Comparison of ENCODE assay signal across 2 cellular contexts in the genomic region with DNA sequence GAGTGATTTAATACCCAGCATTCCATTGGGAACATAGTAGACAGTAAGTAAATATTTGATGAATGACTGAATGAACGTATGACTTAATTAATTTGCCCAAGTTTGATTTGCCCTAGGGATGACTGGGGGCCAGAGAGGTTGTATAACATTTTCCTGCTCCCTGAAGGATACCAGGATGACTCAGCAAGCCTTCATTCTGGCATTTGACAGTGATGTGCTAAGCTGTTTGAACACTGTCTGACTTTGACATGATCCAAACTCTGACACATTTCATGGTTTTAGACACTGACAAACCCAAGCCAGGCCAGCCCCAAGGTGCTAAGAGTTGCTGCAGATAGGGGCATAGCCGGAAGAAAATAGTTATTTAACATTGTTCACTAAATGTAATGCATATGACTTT.
TF ChIP-seq lines count a peak whose summit lies in the region.

No MANE protein-coding gene starts in this region.

TF ChIP-seq in SK-N-SH, 30 proteins besides CTCF, POLR2A, EP300 and RAD21 (continued from another document):
- TF ChIP-seq, protein P1, sequence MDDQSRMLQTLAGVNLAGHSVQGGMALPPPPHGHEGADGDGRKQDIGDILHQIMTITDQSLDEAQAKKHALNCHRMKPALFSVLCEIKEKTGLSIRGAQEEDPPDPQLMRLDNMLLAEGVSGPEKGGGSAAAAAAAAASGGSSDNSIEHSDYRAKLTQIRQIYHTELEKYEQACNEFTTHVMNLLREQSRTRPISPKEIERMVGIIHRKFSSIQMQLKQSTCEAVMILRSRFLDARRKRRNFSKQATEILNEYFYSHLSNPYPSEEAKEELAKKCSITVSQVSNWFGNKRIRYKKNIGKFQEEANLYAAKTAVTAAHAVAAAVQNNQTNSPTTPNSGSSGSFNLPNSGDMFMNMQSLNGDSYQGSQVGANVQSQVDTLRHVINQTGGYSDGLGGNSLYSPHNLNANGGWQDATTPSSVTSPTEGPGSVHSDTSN (IDR thresholded peaks at IDR 0.05): peak; percentile 63
- TF ChIP-seq EZH2phosphoT487 (IDR thresholded peaks at IDR 0.05; ENCODE audit: borderline replicate concordance, low read depth): no peak

TF ChIP-seq in SK-N-SH treated with all-trans-retinoic acid at 6 μM for 48 hours, 23 proteins besides CTCF, POLR2A, EP300 and RAD21 (continued from another document):
- TF ChIP-seq, protein P2, sequence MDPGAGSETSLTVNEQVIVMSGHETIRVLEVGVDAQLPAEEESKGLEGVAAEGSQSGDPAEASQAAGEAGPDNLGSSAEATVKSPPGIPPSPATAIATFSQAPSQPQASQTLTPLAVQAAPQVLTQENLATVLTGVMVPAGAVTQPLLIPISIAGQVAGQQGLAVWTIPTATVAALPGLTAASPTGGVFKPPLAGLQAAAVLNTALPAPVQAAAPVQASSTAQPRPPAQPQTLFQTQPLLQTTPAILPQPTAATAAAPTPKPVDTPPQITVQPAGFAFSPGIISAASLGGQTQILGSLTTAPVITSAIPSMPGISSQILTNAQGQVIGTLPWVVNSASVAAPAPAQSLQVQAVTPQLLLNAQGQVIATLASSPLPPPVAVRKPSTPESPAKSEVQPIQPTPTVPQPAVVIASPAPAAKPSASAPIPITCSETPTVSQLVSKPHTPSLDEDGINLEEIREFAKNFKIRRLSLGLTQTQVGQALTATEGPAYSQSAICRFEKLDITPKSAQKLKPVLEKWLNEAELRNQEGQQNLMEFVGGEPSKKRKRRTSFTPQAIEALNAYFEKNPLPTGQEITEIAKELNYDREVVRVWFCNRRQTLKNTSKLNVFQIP (CRISPR knock-in tag; IDR thresholded peaks at IDR 0.05; ENCODE audit: borderline replicate concordance, low read depth): no peak
- TF ChIP-seq PPARA (CRISPR knock-in tag; IDR thresholded peaks at IDR 0.05; ENCODE audit: borderline replicate concordance) (no peak), SNAI2 (CRISPR knock-in tag; IDR thresholded peaks at IDR 0.05) (no peak), OSR1 (CRISPR knock-in tag; IDR thresholded peaks at IDR 0.05) (no peak), ARNTL (CRISPR knock-in tag; IDR thresholded peaks at IDR 0.05; ENCODE audit: borderline replicate concordance, low read depth) (no peak), ZFP30 (CRISPR knock-in tag; IDR thresholded peaks at IDR 0.05) (no peak), ZNF70 (CRISPR knock-in tag; IDR thresholded peaks at IDR 0.05) (no peak)
- TF ChIP-seq, protein P3, sequence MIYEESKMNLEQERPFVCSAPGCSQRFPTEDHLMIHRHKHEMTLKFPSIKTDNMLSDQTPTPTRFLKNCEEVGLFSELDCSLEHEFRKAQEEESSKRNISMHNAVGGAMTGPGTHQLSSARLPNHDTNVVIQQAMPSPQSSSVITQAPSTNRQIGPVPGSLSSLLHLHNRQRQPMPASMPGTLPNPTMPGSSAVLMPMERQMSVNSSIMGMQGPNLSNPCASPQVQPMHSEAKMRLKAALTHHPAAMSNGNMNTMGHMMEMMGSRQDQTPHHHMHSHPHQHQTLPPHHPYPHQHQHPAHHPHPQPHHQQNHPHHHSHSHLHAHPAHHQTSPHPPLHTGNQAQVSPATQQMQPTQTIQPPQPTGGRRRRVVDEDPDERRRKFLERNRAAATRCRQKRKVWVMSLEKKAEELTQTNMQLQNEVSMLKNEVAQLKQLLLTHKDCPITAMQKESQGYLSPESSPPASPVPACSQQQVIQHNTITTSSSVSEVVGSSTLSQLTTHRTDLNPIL (CRISPR knock-in tag; IDR thresholded peaks at IDR 0.05; ENCODE audit: low read depth): no peak
- TF ChIP-seq, protein P4, sequence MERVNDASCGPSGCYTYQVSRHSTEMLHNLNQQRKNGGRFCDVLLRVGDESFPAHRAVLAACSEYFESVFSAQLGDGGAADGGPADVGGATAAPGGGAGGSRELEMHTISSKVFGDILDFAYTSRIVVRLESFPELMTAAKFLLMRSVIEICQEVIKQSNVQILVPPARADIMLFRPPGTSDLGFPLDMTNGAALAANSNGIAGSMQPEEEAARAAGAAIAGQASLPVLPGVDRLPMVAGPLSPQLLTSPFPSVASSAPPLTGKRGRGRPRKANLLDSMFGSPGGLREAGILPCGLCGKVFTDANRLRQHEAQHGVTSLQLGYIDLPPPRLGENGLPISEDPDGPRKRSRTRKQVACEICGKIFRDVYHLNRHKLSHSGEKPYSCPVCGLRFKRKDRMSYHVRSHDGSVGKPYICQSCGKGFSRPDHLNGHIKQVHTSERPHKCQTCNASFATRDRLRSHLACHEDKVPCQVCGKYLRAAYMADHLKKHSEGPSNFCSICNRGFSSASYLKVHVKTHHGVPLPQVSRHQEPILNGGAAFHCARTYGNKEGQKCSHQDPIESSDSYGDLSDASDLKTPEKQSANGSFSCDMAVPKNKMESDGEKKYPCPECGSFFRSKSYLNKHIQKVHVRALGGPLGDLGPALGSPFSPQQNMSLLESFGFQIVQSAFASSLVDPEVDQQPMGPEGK (CRISPR knock-in tag; IDR thresholded peaks at IDR 0.05; ENCODE audit: borderline replicate concordance): no peak
